In genomic region chr2:85839461-85839860, GRCh38 we compare ENCODE assay signal across 14 cellular contexts.
"Had no signal": no experiment of that assay in that cellular context is flagged by ENCODE, and none has a peak within 500 bp of the region (broad histone marks: within the 10 kb centered on the region; RNA-seq: fewer than 3 reads in every experiment).

No MANE protein-coding gene starts in this region.

- H3K27ac ChIP-seq: ascending aorta, dorsolateral prefrontal cortex, psoas muscle, sigmoid colon had no signal

- H3K4me1 ChIP-seq: ascending aorta, psoas muscle, sigmoid colon had no signal

- DNase-seq: dorsolateral prefrontal cortex; glutamatergic neuron; left cardiac atrium; mucosa of descending colon; nephron progenitor cell; psoas muscle; sigmoid colon; stimulated activated CD4-positive, alpha-beta T cell treated with anti-CD3 and anti-CD28 coated beads, Interleukin-12 subunit alpha, Interleukin-12 subunit beta, amount 100 ng/mL, for 4 hours had no signal

- H3K27me3 ChIP-seq: ascending aorta, dorsolateral prefrontal cortex, sigmoid colon had no signal

- FAIRE-seq: bronchial epithelial cell had no signal

- ATAC-seq: esophagus mucosa, left cardiac atrium, mucosa of descending colon, psoas muscle, WTC11 had no signal

- H3K27me3 Mint-ChIP-seq: stimulated activated naive CD8-positive, alpha-beta T cell treated with anti-CD3 and anti-CD28 coated beads, Interleukin-15, Interleukin-2, amounts not matched to agents 100 ng/mL and 50 ng/mL, for 24 hours had no signal

- H3K4me3 ChIP-seq: ascending aorta, dorsolateral prefrontal cortex, lung, mucosa of descending colon, psoas muscle, sigmoid colon had no signal

- H3K4me3 Mint-ChIP-seq: nephron progenitor cell; stimulated activated naive CD8-positive, alpha-beta T cell treated with anti-CD3 and anti-CD28 coated beads, Interleukin-15, Interleukin-2, amounts not matched to agents 100 ng/mL and 50 ng/mL, for 24 hours; WTC11 had no signal

- H3K9me3 ChIP-seq: ascending aorta, mucosa of descending colon, psoas muscle, sigmoid colon had no signal

- H3K27ac Mint-ChIP-seq: nephron progenitor cell; stimulated activated naive CD8-positive, alpha-beta T cell treated with anti-CD3 and anti-CD28 coated beads, Interleukin-15, Interleukin-2, amounts not matched to agents 100 ng/mL and 50 ng/mL, for 24 hours; WTC11 had no signal

- H3K4me1 Mint-ChIP-seq: nephron progenitor cell, WTC11 had no signal
